8 cellular contexts compared by ENCODE assay signal in genomic region chr1:199173356-199173755, GRCh38.
DNase-seq lines count a peak whose midpoint lies in the region; ATAC-seq, FAIRE-seq and TF ChIP-seq lines count a peak whose summit lies in the region.

No MANE protein-coding gene starts in this region.

- no peaks in the 10 kb centered on the region for H3K27me3 ChIP-seq in bronchial epithelial cell (ENCODE audit: control insufficient read depth, insufficient read depth, low read length)

- peak; percentile 95 for ATAC-seq in GM21360 (IDR thresholded peaks at IDR 0.05; ENCODE audit: unreplicated experiment)
- peak; percentile 97 for ATAC-seq in HG03521 (IDR thresholded peaks at IDR 0.05; ENCODE audit: unreplicated experiment)

- no peak for TF ChIP-seq CTCF in bronchial epithelial cell (IDR thresholded peaks at IDR 0.05; ENCODE audit: insufficient read depth, low read length, severe bottlenecking)

- H3K36me3 ChIP-seq in bronchial epithelial cell (ENCODE audit: control insufficient read depth, insufficient read depth, low read length), result no peaks in the 10 kb centered on the region

- H3K4me3 ChIP-seq in bronchial epithelial cell (ENCODE audit: low read depth, low read length), result no peak overlapping the region

- no peak for FAIRE-seq in bronchial epithelial cell (lab: Jason Lieb, UNC)

- DNase-seq in ELR (ENCODE audit: low read depth), result peak; percentile 24
- DNase-seq in bronchial epithelial cell (ENCODE audit: low read depth), result peak; percentile 36
- DNase-seq in NCI-H1930 (lab: John Stamatoyannopoulos, UW), result no peak
- DNase-seq in NCI-H1092 treated with DMSO at 0.1 percent for 48 hours (lab: John Stamatoyannopoulos, UW), result no peak
- DNase-seq in GOT3 (lab: John Stamatoyannopoulos, UW), result no peak
- DNase-seq in NCI-H2107 treated with DMSO at 0.1 percent for 48 hours (lab: John Stamatoyannopoulos, UW; ENCODE audit: unreplicated experiment), result no peak

Comparison
In these comparisons a context has a peak if more than half of its experiments do, and no peak if none do; other contexts are left out.
1. DNase-seq: peak in ELR (single experiment) and bronchial epithelial cell (single experiment); none in NCI-H1930 (0 of 2), NCI-H1092 treated with DMSO at 0.1 percent for 48 hours (single experiment), GOT3 (single experiment) and NCI-H2107 treated with DMSO at 0.1 percent for 48 hours (single experiment).